ENCODE assay signal across 16 cellular contexts in genomic region chr3:55607175-55607574, GRCh38.
A peak's percentile ranks its signal among the peaks of the same experiment; 100 is the strongest.
DNase-seq lines count a peak whose midpoint lies in the region; ATAC-seq and TF ChIP-seq lines count a peak whose summit lies in the region.
"Had no signal": no experiment of that assay in that cellular context is flagged by ENCODE, and none has a peak within 500 bp of the region (broad histone marks: within the 10 kb centered on the region; RNA-seq: fewer than 3 reads in every experiment).

No MANE protein-coding gene starts in this region.

- H2AFZ ChIP-seq in OCI-LY3 (ENCODE audit: low read depth, low read length): peak overlapping the region; percentile 60; the same call in 1 of the 2 replicates
- no peak overlapping the region for H2AFZ ChIP-seq in neural progenitor cell (replicated peaks)

- no peak for TF ChIP-seq CTCF in OCI-LY3 (IDR thresholded peaks at IDR 0.05; ENCODE audit: low read depth, low read length)
- TF ChIP-seq CTCF in neural progenitor cell (IDR thresholded peaks at IDR 0.05): no peak
- TF ChIP-seq CTCF in uterus (IDR thresholded peaks at IDR 0.05): no peak

- no peak for TF ChIP-seq POLR2A in uterus (IDR thresholded peaks at IDR 0.05)

- intact Hi-C loops in uterus (cut with DNase I; ENCODE audit: low total_unique reads): no loop called here

- no peaks in the 10 kb centered on the region for H4K20me1 ChIP-seq in OCI-LY3 (ENCODE audit: insufficient read depth, low read length)
- no peaks in the 10 kb centered on the region for H4K20me1 ChIP-seq in neural progenitor cell (ENCODE audit: low read depth)

- peak overlapping the region; percentile 72 for H3K4me2 ChIP-seq in OCI-LY3 (ENCODE audit: low read length)
- no peak overlapping the region for H3K4me2 ChIP-seq in neural progenitor cell

- peak overlapping the region; percentile 8 for H3K27ac Mint-ChIP-seq in neural progenitor cell
- H3K27ac Mint-ChIP-seq: B cell; CD4-positive, alpha-beta T cell; HFFc6 had no signal

- H3K36me3 ChIP-seq in OCI-LY3 (replicated peaks; ENCODE audit: low read depth, low read length) (no peaks in the 10 kb centered on the region), neural progenitor cell (no peaks in the 10 kb centered on the region), uterus (no peaks in the 10 kb centered on the region)

- peaks cover 45% of the 10 kb centered on the region for H3K4me1 ChIP-seq in OCI-LY3 (ENCODE audit: low read length)
- peaks cover 34% of the 10 kb centered on the region for H3K4me1 ChIP-seq in neural progenitor cell
- H3K4me1 ChIP-seq in uterus: no peaks in the 10 kb centered on the region

- H3K4me3 ChIP-seq in OCI-LY3 (ENCODE audit: low read length) (no peak overlapping the region), neural progenitor cell (no peak overlapping the region), uterus (no peak overlapping the region)

- H3K9ac ChIP-seq in OCI-LY3 (ENCODE audit: low read length) (peak overlapping the region; percentile 42; the same call in 1 of the 2 replicates), neural progenitor cell (no peak overlapping the region)

- H3K27me3 Mint-ChIP-seq in neural progenitor cell (ENCODE audit: insufficient read depth, low read depth): peaks cover 8% of the 10 kb centered on the region

- no peak overlapping the region for H3K4me3 Mint-ChIP-seq in neural progenitor cell
- H3K4me3 Mint-ChIP-seq: B cell; CD4-positive, alpha-beta T cell; HFFc6 had no signal

- H3K9me3 Mint-ChIP-seq in neural progenitor cell: peaks cover 3% of the 10 kb centered on the region
- H3K9me3 Mint-ChIP-seq: HFFc6 had no signal

- ATAC-seq in HG03520 (IDR thresholded peaks at IDR 0.05; ENCODE audit: unreplicated experiment): no peak

- H3K79me2 ChIP-seq in OCI-LY3 (ENCODE audit: low read length) (no peaks in the 10 kb centered on the region), neural progenitor cell (ENCODE audit: low read depth) (no peaks in the 10 kb centered on the region)

- peaks cover 17% of the 10 kb centered on the region for H3F3A ChIP-seq in neural progenitor cell (ENCODE audit: low read depth)

- peak; percentile 60 for DNase-seq in ELF-1 (ENCODE audit: low read depth, low spot score)
- DNase-seq in iPS-NIHi7 (ENCODE audit: extremely low spot score): peak; percentile 58
- DNase-seq in neural progenitor cell (ENCODE audit: low spot score): no peak
- no peak for DNase-seq in uterus
- DNase-seq in AML-193 (lab: John Stamatoyannopoulos, UW): no peak
- DNase-seq: ACHN; C1 segment of cervical spinal cord; Calu3; CD4-positive, alpha-beta T cell; DMS 273 treated with DMSO at 0.1 percent for 48 hours; HCEC 1CT; HFFc6 had no signal

- H3K27ac ChIP-seq in OCI-LY3 (ENCODE audit: low read length) (peak overlapping the region; percentile 62), neural progenitor cell (no peak overlapping the region), uterus (no peak overlapping the region)
- H3K27ac ChIP-seq: HL-60 had no signal

- H3K9me3 ChIP-seq in OCI-LY3 (ENCODE audit: insufficient read depth, low read length) (no peaks in the 10 kb centered on the region), neural progenitor cell (ENCODE audit: low read depth) (no peaks in the 10 kb centered on the region), uterus (no peaks in the 10 kb centered on the region)

- H3K27me3 ChIP-seq in OCI-LY3 (ENCODE audit: low read depth, low read length): 0 out of 2 replicates have a peak, but pooled peaks cover 3% of the 10 kb centered on the region
- no peaks in the 10 kb centered on the region for H3K27me3 ChIP-seq in neural progenitor cell
- no peaks in the 10 kb centered on the region for H3K27me3 ChIP-seq in uterus

- H3K36me3 Mint-ChIP-seq in neural progenitor cell: peaks cover 5% of the 10 kb centered on the region

- H3K4me1 Mint-ChIP-seq in neural progenitor cell: peaks cover 16% of the 10 kb centered on the region

Comparison
In these comparisons a context has a peak if more than half of its experiments do, and no peak if none do; other contexts are left out.
1. DNase-seq: peak in ELF-1 (single experiment) and iPS-NIHi7 (single experiment); none in neural progenitor cell (single experiment), uterus (0 of 2) and AML-193 (0 of 2).